Comparison of ENCODE assay signal across 1 cellular context in the genomic region with DNA sequence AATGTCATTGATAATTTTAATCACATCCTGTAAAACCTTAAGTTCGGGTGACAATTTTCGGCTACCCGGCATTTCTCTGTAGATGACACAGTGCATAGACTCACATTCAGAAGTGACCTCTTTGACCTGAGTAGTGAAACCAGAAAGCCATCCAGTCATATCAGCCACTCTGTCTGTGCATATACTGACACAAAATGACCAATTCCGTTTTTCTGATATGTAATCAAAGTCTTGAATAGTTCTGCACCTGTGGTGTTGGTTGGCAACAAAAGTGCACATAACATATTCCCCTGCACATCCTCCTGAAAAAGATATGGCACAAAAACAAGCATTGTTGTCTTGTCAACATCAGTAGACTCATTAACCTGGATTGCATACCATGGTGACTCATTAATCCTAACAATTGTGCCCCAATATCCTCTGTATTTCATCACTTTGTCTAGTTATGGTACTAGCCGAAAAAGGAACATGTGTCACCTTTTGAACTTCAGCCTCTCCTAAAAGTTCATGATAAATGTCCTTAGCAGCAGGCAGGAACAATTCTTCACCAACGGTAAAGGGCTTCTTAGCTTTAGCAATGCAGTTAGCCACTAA.
TF ChIP-seq lines count a peak whose summit lies in the region.

No MANE protein-coding gene starts in this region.

TF ChIP-seq in WTC11, 78 proteins besides CTCF, POLR2A, EP300 and RAD21 (continued from another document):
- TF ChIP-seq, protein P1, sequence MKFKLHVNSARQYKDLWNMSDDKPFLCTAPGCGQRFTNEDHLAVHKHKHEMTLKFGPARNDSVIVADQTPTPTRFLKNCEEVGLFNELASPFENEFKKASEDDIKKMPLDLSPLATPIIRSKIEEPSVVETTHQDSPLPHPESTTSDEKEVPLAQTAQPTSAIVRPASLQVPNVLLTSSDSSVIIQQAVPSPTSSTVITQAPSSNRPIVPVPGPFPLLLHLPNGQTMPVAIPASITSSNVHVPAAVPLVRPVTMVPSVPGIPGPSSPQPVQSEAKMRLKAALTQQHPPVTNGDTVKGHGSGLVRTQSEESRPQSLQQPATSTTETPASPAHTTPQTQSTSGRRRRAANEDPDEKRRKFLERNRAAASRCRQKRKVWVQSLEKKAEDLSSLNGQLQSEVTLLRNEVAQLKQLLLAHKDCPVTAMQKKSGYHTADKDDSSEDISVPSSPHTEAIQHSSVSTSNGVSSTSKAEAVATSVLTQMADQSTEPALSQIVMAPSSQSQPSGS (CRISPR knock-in tag; IDR thresholded peaks at IDR 0.05; ENCODE audit: borderline replicate concordance, low read depth), result no peak
- TF ChIP-seq CBFB (CRISPR knock-in tag; IDR thresholded peaks at IDR 0.05; ENCODE audit: low read depth) (no peak), ELF4 (CRISPR knock-in tag; IDR thresholded peaks at IDR 0.05; ENCODE audit: low read depth) (no peak), ZNF138 (CRISPR knock-in tag; conservative IDR thresholded peaks at IDR 0.05) (no peak), ZNF416 (CRISPR knock-in tag; IDR thresholded peaks at IDR 0.05) (no peak), GRHL2 (CRISPR knock-in tag; IDR thresholded peaks at IDR 0.05; ENCODE audit: insufficient replicate concordance, severe bottlenecking) (no peak), FOXK1 (CRISPR knock-in tag; IDR thresholded peaks at IDR 0.05) (no peak)
- TF ChIP-seq, protein P2, sequence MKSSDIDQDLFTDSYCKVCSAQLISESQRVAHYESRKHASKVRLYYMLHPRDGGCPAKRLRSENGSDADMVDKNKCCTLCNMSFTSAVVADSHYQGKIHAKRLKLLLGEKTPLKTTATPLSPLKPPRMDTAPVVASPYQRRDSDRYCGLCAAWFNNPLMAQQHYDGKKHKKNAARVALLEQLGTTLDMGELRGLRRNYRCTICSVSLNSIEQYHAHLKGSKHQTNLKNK (CRISPR knock-in tag; IDR thresholded peaks at IDR 0.05), result no peak
- TF ChIP-seq, protein P3, sequence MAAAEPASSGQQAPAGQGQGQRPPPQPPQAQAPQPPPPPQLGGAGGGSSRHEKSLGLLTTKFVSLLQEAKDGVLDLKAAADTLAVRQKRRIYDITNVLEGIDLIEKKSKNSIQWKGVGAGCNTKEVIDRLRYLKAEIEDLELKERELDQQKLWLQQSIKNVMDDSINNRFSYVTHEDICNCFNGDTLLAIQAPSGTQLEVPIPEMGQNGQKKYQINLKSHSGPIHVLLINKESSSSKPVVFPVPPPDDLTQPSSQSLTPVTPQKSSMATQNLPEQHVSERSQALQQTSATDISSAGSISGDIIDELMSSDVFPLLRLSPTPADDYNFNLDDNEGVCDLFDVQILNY (CRISPR knock-in tag; IDR thresholded peaks at IDR 0.05), result no peak
